9 cellular contexts compared by ENCODE assay signal in the genomic region with DNA sequence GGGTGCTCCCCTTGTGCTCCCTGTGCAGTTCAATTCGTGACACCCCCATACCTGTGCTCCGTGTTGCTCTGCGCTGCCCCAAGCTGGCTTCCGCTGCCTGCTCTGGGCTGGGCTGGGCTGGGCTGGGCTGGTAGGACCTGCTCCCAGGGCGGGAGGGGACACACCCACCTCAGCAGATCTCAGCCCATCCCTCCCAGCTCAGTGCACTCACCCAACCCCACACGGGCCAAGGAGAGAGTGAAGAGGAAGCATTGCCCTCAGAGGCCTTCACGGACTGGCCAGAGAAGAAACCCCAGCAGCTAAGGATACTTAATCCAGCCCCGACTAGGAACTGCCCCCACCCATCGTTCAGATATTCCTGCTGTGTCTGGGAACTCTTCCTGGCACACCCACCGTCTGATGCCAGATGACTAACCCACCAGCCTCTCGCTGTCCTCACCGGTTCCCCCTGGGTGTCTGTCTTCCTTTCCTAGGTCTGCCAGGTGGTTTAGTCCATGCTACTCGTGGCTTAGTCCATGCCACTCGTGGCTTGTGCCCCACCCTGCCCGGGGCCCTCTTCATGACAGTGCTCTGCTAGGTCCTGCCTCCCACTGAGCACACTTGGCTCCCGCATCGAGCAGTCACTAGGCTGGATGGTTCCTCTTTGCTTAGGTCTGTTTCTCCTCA. TPM values are rescaled to one million over a fixed set of nuclear protein-coding genes. Genes with fewer than 3 reads are reported as not detected.
DNase-seq lines count a peak whose midpoint lies in the region; ATAC-seq, FAIRE-seq and TF ChIP-seq lines count a peak whose summit lies in the region.
"Had no signal": no experiment of that assay in that cellular context is flagged by ENCODE, and none has a peak within 500 bp of the region (broad histone marks: within the 10 kb centered on the region; RNA-seq: fewer than 3 reads in every experiment).

A gene (minus strand): TSS at position 104 of the 666 bp plus-strand sequence. CDS start 14,711 bp downstream, outside the sequence.

- in situ Hi-C loops in HepG2 (cut with HindIII; ENCODE audit: extremely low pct_ligation_motif_present, low pct_unique_long_range_greater_than_20kb) = no loop called here

- TF ChIP-seq POLR2A in HepG2 (IDR thresholded peaks at IDR 0.05; ENCODE audit: insufficient read depth in 1 of 2, low read depth in 2 of 2, low read length in 2 of 2) = no peak

- H3K27ac Mint-ChIP-seq in activated naive CD4-positive, alpha-beta T cell treated with anti-CD3 and anti-CD28 coated beads for 36 hours = peak within 1 kb of the TSS; percentile 76
- H3K27ac Mint-ChIP-seq in activated naive CD8-positive, alpha-beta T cell treated with anti-CD3 and anti-CD28 coated beads, Interleukin-2, amount 10 ng/mL, durations not matched to agents 7 days and 5 days = peak within 1 kb of the TSS; percentile 94

- H3K79me2 ChIP-seq in HepG2 (ENCODE audit: insufficient read depth, low read length) = no peaks in the 10 kb centered on the region

- no peak for FAIRE-seq in HepG2 (lab: Jason Lieb, UNC)
- FAIRE-seq: G401.6 had no signal

- H3K27me3 Mint-ChIP-seq in activated naive CD4-positive, alpha-beta T cell treated with anti-CD3 and anti-CD28 coated beads for 36 hours (ENCODE audit: low read depth) = no peaks in the 10 kb centered on the region
- no peaks in the 10 kb centered on the region for H3K27me3 Mint-ChIP-seq in activated naive CD8-positive, alpha-beta T cell treated with anti-CD3 and anti-CD28 coated beads, Interleukin-2, amount 10 ng/mL, durations not matched to agents 7 days and 5 days

- H3K9me3 Mint-ChIP-seq in activated naive CD4-positive, alpha-beta T cell treated with anti-CD3 and anti-CD28 coated beads for 36 hours = no peaks in the 10 kb centered on the region
- H3K9me3 Mint-ChIP-seq in activated naive CD8-positive, alpha-beta T cell treated with anti-CD3 and anti-CD28 coated beads, Interleukin-2, amount 10 ng/mL, durations not matched to agents 7 days and 5 days = no peaks in the 10 kb centered on the region

- no peak for TF ChIP-seq EP300 in HepG2 (IDR thresholded peaks at IDR 0.05; ENCODE audit: low read depth in 2 of 2, low read length in 2 of 2)
- TF ChIP-seq EP300 in HepG2 (CRISPR knock-in tag; IDR thresholded peaks at IDR 0.05; ENCODE audit: borderline replicate concordance) = no peak

- H3K27ac ChIP-seq in HepG2 (ENCODE audit: extremely low read length, insufficient read depth, low read length) (no peak within 1 kb of the TSS), aorta (ENCODE audit: low read depth in 1 of 2, low read length in 2 of 2) (no peak within 1 kb of the TSS)

- H4K20me1 ChIP-seq in HepG2 (ENCODE audit: insufficient read depth, low read length) = no peaks in the 10 kb centered on the region

- 29% methylated on average over 13 of the region's 17 CpGs for WGBS in HepG2 (ENCODE audit: low lambda C conversion rate)
- WGBS in aorta, 2 donors = 58 to 63% methylated on average over 17 of the region's 17 CpGs

- H3K4me3 ChIP-seq in Jurkat, Clone E6-1 (ENCODE audit: low read length) = peak within 1 kb of the TSS; percentile 27
- peak within 1 kb of the TSS; percentile 28 to 41 (median 30); a peak in 3 of 6 replicates for H3K4me3 ChIP-seq in HepG2 (replicated peaks in 1 of 3; ENCODE audit: insufficient read depth in 1 of 3, low read depth in 2 of 3, low read length in 3 of 3)
- no peak within 1 kb of the TSS for H3K4me3 ChIP-seq in aorta (ENCODE audit: low read length in 2 of 2)

- DNase-seq in activated naive CD4-positive, alpha-beta T cell treated with anti-CD3 and anti-CD28 coated beads for 36 hours = no peak
- DNase-seq in activated naive CD4-positive, alpha-beta T cell treated with Interleukin-2 at 50 U/mL for 16 hours = no peak
- DNase-seq in Jurkat, Clone E6-1 (ENCODE audit: low read depth, low spot score) = no peak
- no peak for DNase-seq in activated naive CD8-positive, alpha-beta T cell treated with anti-CD3 and anti-CD28 coated beads, Interleukin-2, amount 10 ng/mL, durations not matched to agents 7 days and 5 days
- no peak for DNase-seq in HepG2 (ENCODE audit: low spot score)
- peak in 1 of 2 donors; percentile 74 for DNase-seq in aorta
- DNase-seq in stimulated activated naive CD4-positive, alpha-beta T cell (lab: John Stamatoyannopoulos, UW) = no peak
- no peak for DNase-seq in NCI-H1092 treated with DMSO at 0.1 percent for 48 hours (lab: John Stamatoyannopoulos, UW)

- peaks cover 51% of the 10 kb centered on the region for H3K4me1 ChIP-seq in HepG2 (ENCODE audit: insufficient read depth, low read length)
- no peaks in the 10 kb centered on the region for H3K4me1 ChIP-seq in aorta (ENCODE audit: control insufficient read depth in 1 of 2, insufficient read depth in 2 of 2, low read length in 2 of 2)

- POLR2A ChIA-PET in activated naive CD8-positive, alpha-beta T cell treated with anti-CD3 and anti-CD28 coated beads, Interleukin-2, amount 10 ng/mL, durations not matched to agents 7 days and 5 days (lab: Charles Lee) = interaction anchor here (0.6 to 2.5 kb wide), 11 partner anchors 8 to 88 kb away, joined by 3 to 13 read pairs (median 5); a partner anchor contains a TSS
- POLR2A ChIA-PET in HepG2 (lab: Yijun Ruan, JAX) = interaction anchor here (0.6 to 1.4 kb wide), 5 partner anchors 8 to 1261 kb away, joined by 3 to 4 read pairs (median 3); a partner anchor contains a TSS

- H3K4me1 Mint-ChIP-seq in activated naive CD4-positive, alpha-beta T cell treated with anti-CD3 and anti-CD28 coated beads for 36 hours (ENCODE audit: low read depth) = peaks cover 45% of the 10 kb centered on the region
- peaks cover 45% of the 10 kb centered on the region for H3K4me1 Mint-ChIP-seq in activated naive CD8-positive, alpha-beta T cell treated with anti-CD3 and anti-CD28 coated beads, Interleukin-2, amount 10 ng/mL, durations not matched to agents 7 days and 5 days

- peak within 1 kb of the TSS; percentile 53 for H3K4me3 Mint-ChIP-seq in activated naive CD4-positive, alpha-beta T cell treated with anti-CD3 and anti-CD28 coated beads for 36 hours
- peak within 1 kb of the TSS; percentile 87 for H3K4me3 Mint-ChIP-seq in activated naive CD8-positive, alpha-beta T cell treated with anti-CD3 and anti-CD28 coated beads, Interleukin-2, amount 10 ng/mL, durations not matched to agents 7 days and 5 days

- no peak for TF ChIP-seq RAD21 in HepG2 (CRISPR knock-in tag; IDR thresholded peaks at IDR 0.05)

- intact Hi-C loops in activated naive CD4-positive, alpha-beta T cell treated with anti-CD3 and anti-CD28 coated beads for 36 hours (cut with micrococcal nuclease) = no loop called here
- intact Hi-C loops in HepG2 (cut with micrococcal nuclease; ENCODE audit: unreplicated experiment) = no loop called here
- intact Hi-C loops in aorta (cut with DNase I) = no loop called here

- CTCF ChIA-PET in activated naive CD4-positive, alpha-beta T cell treated with anti-CD3 and anti-CD28 coated beads for 36 hours (lab: Charles Lee) = interaction anchor here (1.0 to 2.6 kb wide), 3 partner anchors 15 to 84 kb away, joined by 3 to 19 read pairs (median 3); no protein-coding TSS in a partner anchor
- CTCF ChIA-PET in HepG2 (lab: Yijun Ruan, JAX; ENCODE audit: low intra/inter-chr PET ratio, low total read pairs) = no interaction called here

- H3K4me2 ChIP-seq in HepG2 (ENCODE audit: low read depth, low read length) = peak within 1 kb of the TSS; percentile 63

- no peaks in the 10 kb centered on the region for H3K36me3 Mint-ChIP-seq in activated naive CD4-positive, alpha-beta T cell treated with anti-CD3 and anti-CD28 coated beads for 36 hours (ENCODE audit: low read depth)
- H3K36me3 Mint-ChIP-seq in activated naive CD8-positive, alpha-beta T cell treated with anti-CD3 and anti-CD28 coated beads, Interleukin-2, amount 10 ng/mL, durations not matched to agents 7 days and 5 days = no peaks in the 10 kb centered on the region

- H2AFZ ChIP-seq in HepG2 (ENCODE audit: low read length) = no peak within 1 kb of the TSS

- H3K27me3 ChIP-seq in HepG2 (ENCODE audit: control insufficient read depth in 1 of 2, insufficient read depth in 2 of 2, low read length in 2 of 2) (peaks cover 8 to 42% of the 10 kb centered on the region in 2 experiments), aorta (ENCODE audit: control insufficient read depth in 1 of 2, insufficient read depth in 2 of 2, low read length in 1 of 2) (no peaks in the 10 kb centered on the region)

- no TSS peak for BruUV-seq in HepG2 (replicated peaks; lab: Mats Ljungman, UMichigan)

- H3K9ac ChIP-seq in HepG2 (ENCODE audit: insufficient read depth, low read depth, low read length) = 0 out of 2 replicates have a peak within 1 kb of the TSS, but pooled peaks have one; percentile 23

- H3K36me3 ChIP-seq in HepG2 (replicated peaks in 1 of 2; ENCODE audit: control insufficient read depth in 1 of 2, insufficient read depth in 2 of 2, low read length in 2 of 2) (no peaks in the 10 kb centered on the region), aorta (ENCODE audit: control insufficient read depth in 1 of 2, insufficient read depth in 2 of 2, low read length in 1 of 2) (no peaks in the 10 kb centered on the region)

- ATAC-seq in activated naive CD8-positive, alpha-beta T cell treated with anti-CD3 and anti-CD28 coated beads, Interleukin-2, amount 10 ng/mL, durations not matched to agents 7 days and 5 days (ENCODE audit: low read depth) = peak; percentile 56
- peak; percentile 59 for ATAC-seq in HepG2
- peak; percentile 40 for ATAC-seq in aorta (ENCODE audit: low FRiP score)

- TF ChIP-seq CTCF in HepG2 (CRISPR knock-in tag; IDR thresholded peaks at IDR 0.05) = no peak

- H3K9me3 ChIP-seq in HepG2 (ENCODE audit: low read length) (no peaks in the 10 kb centered on the region), aorta (ENCODE audit: control insufficient read depth, low read length) (no peaks in the 10 kb centered on the region)

RNA-seq across cellular contexts. Expression of the gene that starts here (rescaled TPM):
- total RNA-seq in activated naive CD4-positive, alpha-beta T cell treated with anti-CD3 and anti-CD28 coated beads for 36 hours = 1 to 10 TPM; 1.7 to 2.2 TPM
- 10.9 TPM for polyA plus RNA-seq in Jurkat, Clone E6-1 (2012; ENCODE audit: insufficient read depth, insufficient read length)
- total RNA-seq in activated naive CD8-positive, alpha-beta T cell treated with anti-CD3 and anti-CD28 coated beads, Interleukin-2, amount 10 ng/mL, durations not matched to agents 7 days and 5 days = 10 to 100 TPM; 19.4 to 20.9 TPM
- total RNA-seq in HepG2 (2016; rRNA removed; fragmentation: Illumina TruSeq; extraction: Trizol) = 0.07 and 0.09 TPM in 2 replicates
- total RNA-seq in HepG2 (2016; cell fraction: cytosol; rRNA removed; fragmentation: Illumina TruSeq; extraction: Trizol; ENCODE audit: low read depth) = not detected in 2 replicates
- total RNA-seq in HepG2 (2016; cell fraction: insoluble cytoplasmic fraction; rRNA removed; fragmentation: Illumina TruSeq; extraction: Trizol) = 0.06 and 0.09 TPM in 2 replicates
- total RNA-seq in HepG2 (2016; cell fraction: membrane; rRNA removed; fragmentation: Illumina TruSeq; extraction: Trizol) = 0.09 TPM in 1 of 2 replicates, not detected in the other
- total RNA-seq in HepG2 (2016; cell fraction: nucleus; rRNA removed; fragmentation: Illumina TruSeq; extraction: Trizol) = not detected in 2 replicates
- polyA plus RNA-seq in HepG2 (2011; rRNA removed) = 0.17 and 0.32 TPM in 2 replicates
- polyA plus RNA-seq in HepG2 (2011; cell fraction: cytosol; rRNA removed) = 0.19 and 0.32 TPM in 2 replicates
- polyA plus RNA-seq in HepG2 (2011; cell fraction: nucleus; rRNA removed) = 0.36 and 0.40 TPM in 2 replicates
- 0.17 and 0.32 TPM in 2 replicates for polyA plus RNA-seq in HepG2 (2012)
- 0.05 TPM in 1 of 2 replicates, not detected in the other for polyA plus RNA-seq in HepG2 (2016; cell fraction: cytosol; fragmentation: Illumina TruSeq; extraction: Trizol; ENCODE audit: low read depth)
- not detected in 2 replicates for polyA plus RNA-seq in HepG2 (2016; cell fraction: insoluble cytoplasmic fraction; fragmentation: Illumina TruSeq; extraction: Trizol; ENCODE audit: low read depth)
- not detected in 2 replicates for polyA plus RNA-seq in HepG2 (2016; cell fraction: membrane; fragmentation: Illumina TruSeq; extraction: Trizol; ENCODE audit: low read depth)
- polyA plus RNA-seq in HepG2 (2016; cell fraction: nucleus; fragmentation: Illumina TruSeq; extraction: Trizol; ENCODE audit: insufficient read depth, low read depth) = 0.22 TPM in 1 of 2 replicates, not detected in the other
- polyA minus RNA-seq in HepG2 (2011; rRNA and poly(A)+ RNA removed; ENCODE audit: low replicate concordance) = 0.98 and 5.8 TPM in 2 replicates
- polyA minus RNA-seq in HepG2 (2011; cell fraction: cytosol; rRNA and poly(A)+ RNA removed) = 0.69 and 0.88 TPM in 2 replicates
- polyA minus RNA-seq in HepG2 (2011; cell fraction: nucleus; rRNA and poly(A)+ RNA removed) = 0.37 TPM in 1 of 2 replicates, not detected in the other
- total RNA-seq in aorta = 1 to 10 TPM; 2.5 to 3.7 TPM
- under 1 TPM; 0.51 to 0.88 TPM for polyA plus RNA-seq in aorta

Comparison
In these comparisons a context has a peak if more than half of its experiments do, and no peak if none do; other contexts are left out.
1. RNA of the gene that starts here (total RNA-seq): 19.4 to 20.9 TPM in activated naive CD8-positive, alpha-beta T cell treated with anti-CD3 and anti-CD28 coated beads, Interleukin-2, amount 10 ng/mL, durations not matched to agents 7 days and 5 days; 2.5 to 3.7 TPM in aorta, 1.7 to 2.2 TPM in activated naive CD4-positive, alpha-beta T cell treated with anti-CD3 and anti-CD28 coated beads for 36 hours and 0.06 to 0.09 TPM in HepG2; every median in the first group is over 4 times any median in the second.
2. H3K4me3 ChIP-seq: peak in Jurkat, Clone E6-1 (single experiment) and HepG2 (3 of 3); none in aorta (0 of 2).
3. Peak in every context shown above with its lines, with median percentiles within 50 percentile points of each other: ATAC-seq.